In the genomic region with DNA sequence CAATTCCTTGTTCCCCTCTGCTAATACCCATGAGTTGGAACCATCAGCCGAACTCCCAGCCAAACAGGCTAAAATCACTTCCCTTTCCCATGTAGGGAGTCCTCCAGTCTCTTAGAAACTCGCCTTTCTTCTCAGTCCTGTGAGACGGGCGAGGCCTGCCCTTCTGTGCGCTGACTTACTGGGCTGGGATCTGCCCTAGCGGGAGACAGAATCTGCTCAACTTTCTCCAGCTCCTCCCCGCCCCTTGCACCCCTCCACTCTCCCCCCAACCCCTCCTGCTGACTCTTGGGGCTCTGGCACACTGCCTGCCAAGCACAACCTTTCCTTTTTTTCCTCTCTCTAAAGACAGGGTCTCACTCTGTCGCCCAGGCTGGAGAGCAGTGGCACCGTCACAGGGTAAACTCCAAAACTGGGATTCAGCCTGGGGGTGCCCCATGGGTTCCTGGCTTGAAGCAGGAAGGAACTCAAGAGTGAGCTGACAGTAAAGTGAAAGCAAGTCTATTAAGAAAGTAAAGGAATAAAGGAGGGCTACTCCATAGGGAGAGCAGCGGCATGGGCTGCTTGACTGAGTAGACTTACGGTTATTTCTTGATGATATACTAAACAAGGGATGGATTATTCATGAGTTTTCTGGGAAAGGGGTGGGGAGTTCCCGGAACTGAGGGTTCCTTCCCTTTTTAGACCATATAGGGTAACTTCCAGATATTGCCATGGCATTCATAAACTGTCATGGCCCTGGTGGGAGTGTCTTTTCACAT, we compare ENCODE assay signal across 1 cellular context.
TF ChIP-seq lines count a peak whose summit lies in the region.

No MANE protein-coding gene starts in this region.

TF ChIP-seq in K562, 482 proteins besides CTCF, POLR2A, EP300 and RAD21 (continued from another document and continues in another):
- TF ChIP-seq, protein P1, sequence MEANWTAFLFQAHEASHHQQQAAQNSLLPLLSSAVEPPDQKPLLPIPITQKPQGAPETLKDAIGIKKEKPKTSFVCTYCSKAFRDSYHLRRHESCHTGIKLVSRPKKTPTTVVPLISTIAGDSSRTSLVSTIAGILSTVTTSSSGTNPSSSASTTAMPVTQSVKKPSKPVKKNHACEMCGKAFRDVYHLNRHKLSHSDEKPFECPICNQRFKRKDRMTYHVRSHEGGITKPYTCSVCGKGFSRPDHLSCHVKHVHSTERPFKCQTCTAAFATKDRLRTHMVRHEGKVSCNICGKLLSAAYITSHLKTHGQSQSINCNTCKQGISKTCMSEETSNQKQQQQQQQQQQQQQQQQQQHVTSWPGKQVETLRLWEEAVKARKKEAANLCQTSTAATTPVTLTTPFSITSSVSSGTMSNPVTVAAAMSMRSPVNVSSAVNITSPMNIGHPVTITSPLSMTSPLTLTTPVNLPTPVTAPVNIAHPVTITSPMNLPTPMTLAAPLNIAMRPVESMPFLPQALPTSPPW (CRISPR knock-in tag; IDR thresholded peaks at IDR 0.05) = peak; percentile 90
- TF ChIP-seq, protein P2, sequence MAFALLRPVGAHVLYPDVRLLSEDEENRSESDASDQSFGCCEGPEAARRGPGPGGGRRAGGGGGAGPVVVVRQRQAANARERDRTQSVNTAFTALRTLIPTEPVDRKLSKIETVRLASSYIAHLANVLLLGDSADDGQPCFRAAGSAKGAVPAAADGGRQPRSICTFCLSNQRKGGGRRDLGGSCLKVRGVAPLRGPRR (CRISPR knock-in tag; IDR thresholded peaks at IDR 0.05) = no peak
- TF ChIP-seq MAFF (IDR thresholded peaks at IDR 0.05; ENCODE audit: low read length) (peak; percentile 71), ZNF274 (IDR thresholded peaks at IDR 0.05; ENCODE audit: borderline replicate concordance, low read depth, low read length) (no peak), FOXA1 (IDR thresholded peaks at IDR 0.05; ENCODE audit: borderline replicate concordance) (no peak), ZNF217 (CRISPR knock-in tag; IDR thresholded peaks at IDR 0.05) (no peak), XRCC5 (IDR thresholded peaks at IDR 0.05; ENCODE audit: low read depth, low read length) (0 out of 2 replicates have a peak, but pooled peaks have one; percentile 14), MTA3 (IDR thresholded peaks at IDR 0.05; ENCODE audit: borderline replicate concordance) (0 out of 2 replicates have a peak, but pooled peaks have one; percentile 21), NCOA6 (IDR thresholded peaks at IDR 0.05) (no peak), FOSL1 (tag; conservative IDR thresholded peaks at IDR 0.05) (peak; percentile 65), PTBP1 (IDR thresholded peaks at IDR 0.05; ENCODE audit: low read depth, low read length) (peak; percentile 99), SRSF3 (IDR thresholded peaks at IDR 0.05; ENCODE audit: insufficient read depth, low read length) (no peak), PRMT5 (CRISPR knock-in tag; IDR thresholded peaks at IDR 0.05) (no peak), ZNF347 (CRISPR knock-in tag; IDR thresholded peaks at IDR 0.05; ENCODE audit: low read depth) (no peak), ZNF282 (CRISPR knock-in tag; IDR thresholded peaks at IDR 0.05) (no peak), RUNX1 (IDR thresholded peaks at IDR 0.05; ENCODE audit: low read depth) (peak; percentile 28; the same call in 1 of the 2 replicates), ZNF165 (CRISPR knock-in tag; IDR thresholded peaks at IDR 0.05; ENCODE audit: borderline replicate concordance) (no peak), NFYB (IDR thresholded peaks at IDR 0.05; ENCODE audit: extremely low read depth, insufficient read length) (no peak), ATF7 (IDR thresholded peaks at IDR 0.05) (peak; percentile 67; the same call in 1 of the 2 replicates), ZNF785 (CRISPR knock-in tag; IDR thresholded peaks at IDR 0.05) (no peak), TRIM24 (IDR thresholded peaks at IDR 0.05) (no peak), CBX5 (IDR thresholded peaks at IDR 0.05; ENCODE audit: borderline replicate concordance, low read depth) (no peak), EGR1 (conservative IDR thresholded peaks at IDR 0.05) (no peak; the same call in 1 of the 2 replicates), POLR2G (IDR thresholded peaks at IDR 0.05; ENCODE audit: low read depth, low read length) (peak; percentile 70), ZNF140 (CRISPR knock-in tag; IDR thresholded peaks at IDR 0.05) (no peak), FOXK2 (conservative IDR thresholded peaks at IDR 0.05 in 1 of 2, IDR thresholded peaks at IDR 0.05 in 1 of 2; ENCODE audit: low read depth in 2 of 2) (peak; percentile 80), LCOR (CRISPR knock-in tag; IDR thresholded peaks at IDR 0.05) (no peak), BCL6 (CRISPR knock-in tag; IDR thresholded peaks at IDR 0.05) (no peak), SPI1 (IDR thresholded peaks at IDR 0.05; ENCODE audit: borderline replicate concordance, low read depth, low read length) (0 out of 2 replicates have a peak, but pooled peaks have one; percentile 23), MEIS2 (IDR thresholded peaks at IDR 0.05; ENCODE audit: partially characterized antibody) (peak; percentile 64), STAT5A (IDR thresholded peaks at IDR 0.05; ENCODE audit: borderline replicate concordance, low read length) (peak; percentile 96), TARDBP (IDR thresholded peaks at IDR 0.05) (no peak), SNIP1 (IDR thresholded peaks at IDR 0.05; ENCODE audit: low read depth) (no peak), GTF2F1 (IDR thresholded peaks at IDR 0.05; ENCODE audit: low read depth, low read length) (peak; percentile 97), CBX1 (IDR thresholded peaks at IDR 0.05; ENCODE audit: low read depth) (peak; percentile 90), HDAC3 (IDR thresholded peaks at IDR 0.05; ENCODE audit: borderline replicate concordance, partially characterized antibody) (no peak)
- TF ChIP-seq, protein P3, sequence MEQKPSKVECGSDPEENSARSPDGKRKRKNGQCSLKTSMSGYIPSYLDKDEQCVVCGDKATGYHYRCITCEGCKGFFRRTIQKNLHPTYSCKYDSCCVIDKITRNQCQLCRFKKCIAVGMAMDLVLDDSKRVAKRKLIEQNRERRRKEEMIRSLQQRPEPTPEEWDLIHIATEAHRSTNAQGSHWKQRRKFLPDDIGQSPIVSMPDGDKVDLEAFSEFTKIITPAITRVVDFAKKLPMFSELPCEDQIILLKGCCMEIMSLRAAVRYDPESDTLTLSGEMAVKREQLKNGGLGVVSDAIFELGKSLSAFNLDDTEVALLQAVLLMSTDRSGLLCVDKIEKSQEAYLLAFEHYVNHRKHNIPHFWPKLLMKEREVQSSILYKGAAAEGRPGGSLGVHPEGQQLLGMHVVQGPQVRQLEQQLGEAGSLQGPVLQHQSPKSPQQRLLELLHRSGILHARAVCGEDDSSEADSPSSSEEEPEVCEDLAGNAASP (IDR thresholded peaks at IDR 0.05) = no peak
- TF ChIP-seq, protein P4, sequence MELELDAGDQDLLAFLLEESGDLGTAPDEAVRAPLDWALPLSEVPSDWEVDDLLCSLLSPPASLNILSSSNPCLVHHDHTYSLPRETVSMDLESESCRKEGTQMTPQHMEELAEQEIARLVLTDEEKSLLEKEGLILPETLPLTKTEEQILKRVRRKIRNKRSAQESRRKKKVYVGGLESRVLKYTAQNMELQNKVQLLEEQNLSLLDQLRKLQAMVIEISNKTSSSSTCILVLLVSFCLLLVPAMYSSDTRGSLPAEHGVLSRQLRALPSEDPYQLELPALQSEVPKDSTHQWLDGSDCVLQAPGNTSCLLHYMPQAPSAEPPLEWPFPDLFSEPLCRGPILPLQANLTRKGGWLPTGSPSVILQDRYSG (tag; conservative IDR thresholded peaks at IDR 0.05; ENCODE audit: low read depth) = no peak
- TF ChIP-seq, protein P5, sequence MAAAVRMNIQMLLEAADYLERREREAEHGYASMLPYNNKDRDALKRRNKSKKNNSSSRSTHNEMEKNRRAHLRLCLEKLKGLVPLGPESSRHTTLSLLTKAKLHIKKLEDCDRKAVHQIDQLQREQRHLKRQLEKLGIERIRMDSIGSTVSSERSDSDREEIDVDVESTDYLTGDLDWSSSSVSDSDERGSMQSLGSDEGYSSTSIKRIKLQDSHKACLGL (CRISPR knock-in tag; IDR thresholded peaks at IDR 0.05; ENCODE audit: borderline replicate concordance, poor library complexity, severe bottlenecking) = no peak
- TF ChIP-seq, protein P6, sequence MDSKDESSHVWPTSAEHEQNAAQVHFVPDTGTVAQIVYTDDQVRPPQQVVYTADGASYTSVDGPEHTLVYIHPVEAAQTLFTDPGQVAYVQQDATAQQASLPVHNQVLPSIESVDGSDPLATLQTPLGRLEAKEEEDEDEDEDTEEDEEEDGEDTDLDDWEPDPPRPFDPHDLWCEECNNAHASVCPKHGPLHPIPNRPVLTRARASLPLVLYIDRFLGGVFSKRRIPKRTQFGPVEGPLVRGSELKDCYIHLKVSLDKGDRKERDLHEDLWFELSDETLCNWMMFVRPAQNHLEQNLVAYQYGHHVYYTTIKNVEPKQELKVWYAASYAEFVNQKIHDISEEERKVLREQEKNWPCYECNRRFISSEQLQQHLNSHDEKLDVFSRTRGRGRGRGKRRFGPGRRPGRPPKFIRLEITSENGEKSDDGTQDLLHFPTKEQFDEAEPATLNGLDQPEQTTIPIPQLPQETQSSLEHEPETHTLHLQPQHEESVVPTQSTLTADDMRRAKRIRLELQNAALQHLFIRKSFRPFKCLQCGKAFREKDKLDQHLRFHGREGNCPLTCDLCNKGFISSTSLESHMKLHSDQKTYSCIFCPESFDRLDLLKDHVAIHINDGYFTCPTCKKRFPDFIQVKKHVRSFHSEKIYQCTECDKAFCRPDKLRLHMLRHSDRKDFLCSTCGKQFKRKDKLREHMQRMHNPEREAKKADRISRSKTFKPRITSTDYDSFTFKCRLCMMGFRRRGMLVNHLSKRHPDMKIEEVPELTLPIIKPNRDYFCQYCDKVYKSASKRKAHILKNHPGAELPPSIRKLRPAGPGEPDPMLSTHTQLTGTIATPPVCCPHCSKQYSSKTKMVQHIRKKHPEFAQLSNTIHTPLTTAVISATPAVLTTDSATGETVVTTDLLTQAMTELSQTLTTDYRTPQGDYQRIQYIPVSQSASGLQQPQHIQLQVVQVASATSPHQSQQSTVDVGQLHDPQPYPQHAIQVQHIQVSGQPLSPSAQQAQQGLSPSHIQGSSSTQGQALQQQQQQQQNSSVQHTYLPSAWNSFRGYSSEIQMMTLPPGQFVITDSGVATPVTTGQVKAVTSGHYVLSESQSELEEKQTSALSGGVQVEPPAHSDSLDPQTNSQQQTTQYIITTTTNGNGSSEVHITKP (IDR thresholded peaks at IDR 0.05; ENCODE audit: partially characterized antibody) = no peak
- TF ChIP-seq, protein P7, sequence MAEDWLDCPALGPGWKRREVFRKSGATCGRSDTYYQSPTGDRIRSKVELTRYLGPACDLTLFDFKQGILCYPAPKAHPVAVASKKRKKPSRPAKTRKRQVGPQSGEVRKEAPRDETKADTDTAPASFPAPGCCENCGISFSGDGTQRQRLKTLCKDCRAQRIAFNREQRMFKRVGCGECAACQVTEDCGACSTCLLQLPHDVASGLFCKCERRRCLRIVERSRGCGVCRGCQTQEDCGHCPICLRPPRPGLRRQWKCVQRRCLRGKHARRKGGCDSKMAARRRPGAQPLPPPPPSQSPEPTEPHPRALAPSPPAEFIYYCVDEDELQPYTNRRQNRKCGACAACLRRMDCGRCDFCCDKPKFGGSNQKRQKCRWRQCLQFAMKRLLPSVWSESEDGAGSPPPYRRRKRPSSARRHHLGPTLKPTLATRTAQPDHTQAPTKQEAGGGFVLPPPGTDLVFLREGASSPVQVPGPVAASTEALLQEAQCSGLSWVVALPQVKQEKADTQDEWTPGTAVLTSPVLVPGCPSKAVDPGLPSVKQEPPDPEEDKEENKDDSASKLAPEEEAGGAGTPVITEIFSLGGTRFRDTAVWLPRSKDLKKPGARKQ (CRISPR knock-in tag; IDR thresholded peaks at IDR 0.05) = no peak
- TF ChIP-seq, protein P8, sequence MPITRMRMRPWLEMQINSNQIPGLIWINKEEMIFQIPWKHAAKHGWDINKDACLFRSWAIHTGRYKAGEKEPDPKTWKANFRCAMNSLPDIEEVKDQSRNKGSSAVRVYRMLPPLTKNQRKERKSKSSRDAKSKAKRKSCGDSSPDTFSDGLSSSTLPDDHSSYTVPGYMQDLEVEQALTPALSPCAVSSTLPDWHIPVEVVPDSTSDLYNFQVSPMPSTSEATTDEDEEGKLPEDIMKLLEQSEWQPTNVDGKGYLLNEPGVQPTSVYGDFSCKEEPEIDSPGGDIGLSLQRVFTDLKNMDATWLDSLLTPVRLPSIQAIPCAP (CRISPR knock-in tag; IDR thresholded peaks at IDR 0.05; ENCODE audit: borderline replicate concordance) = no peak
- TF ChIP-seq, protein P9, sequence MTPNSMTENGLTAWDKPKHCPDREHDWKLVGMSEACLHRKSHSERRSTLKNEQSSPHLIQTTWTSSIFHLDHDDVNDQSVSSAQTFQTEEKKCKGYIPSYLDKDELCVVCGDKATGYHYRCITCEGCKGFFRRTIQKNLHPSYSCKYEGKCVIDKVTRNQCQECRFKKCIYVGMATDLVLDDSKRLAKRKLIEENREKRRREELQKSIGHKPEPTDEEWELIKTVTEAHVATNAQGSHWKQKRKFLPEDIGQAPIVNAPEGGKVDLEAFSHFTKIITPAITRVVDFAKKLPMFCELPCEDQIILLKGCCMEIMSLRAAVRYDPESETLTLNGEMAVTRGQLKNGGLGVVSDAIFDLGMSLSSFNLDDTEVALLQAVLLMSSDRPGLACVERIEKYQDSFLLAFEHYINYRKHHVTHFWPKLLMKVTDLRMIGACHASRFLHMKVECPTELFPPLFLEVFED (CRISPR knock-in tag; conservative IDR thresholded peaks at IDR 0.05) = peak; percentile 74; the same call in 1 of the 2 replicates
- TF ChIP-seq, protein P10, sequence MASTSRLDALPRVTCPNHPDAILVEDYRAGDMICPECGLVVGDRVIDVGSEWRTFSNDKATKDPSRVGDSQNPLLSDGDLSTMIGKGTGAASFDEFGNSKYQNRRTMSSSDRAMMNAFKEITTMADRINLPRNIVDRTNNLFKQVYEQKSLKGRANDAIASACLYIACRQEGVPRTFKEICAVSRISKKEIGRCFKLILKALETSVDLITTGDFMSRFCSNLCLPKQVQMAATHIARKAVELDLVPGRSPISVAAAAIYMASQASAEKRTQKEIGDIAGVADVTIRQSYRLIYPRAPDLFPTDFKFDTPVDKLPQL (IDR thresholded peaks at IDR 0.05; ENCODE audit: extremely low read depth, insufficient read length) = peak; percentile 93
- TF ChIP-seq, protein P11, sequence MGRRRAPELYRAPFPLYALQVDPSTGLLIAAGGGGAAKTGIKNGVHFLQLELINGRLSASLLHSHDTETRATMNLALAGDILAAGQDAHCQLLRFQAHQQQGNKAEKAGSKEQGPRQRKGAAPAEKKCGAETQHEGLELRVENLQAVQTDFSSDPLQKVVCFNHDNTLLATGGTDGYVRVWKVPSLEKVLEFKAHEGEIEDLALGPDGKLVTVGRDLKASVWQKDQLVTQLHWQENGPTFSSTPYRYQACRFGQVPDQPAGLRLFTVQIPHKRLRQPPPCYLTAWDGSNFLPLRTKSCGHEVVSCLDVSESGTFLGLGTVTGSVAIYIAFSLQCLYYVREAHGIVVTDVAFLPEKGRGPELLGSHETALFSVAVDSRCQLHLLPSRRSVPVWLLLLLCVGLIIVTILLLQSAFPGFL (CRISPR knock-in tag; IDR thresholded peaks at IDR 0.05) = no peak
